26 cellular contexts compared by ENCODE assay signal in the genomic region with DNA sequence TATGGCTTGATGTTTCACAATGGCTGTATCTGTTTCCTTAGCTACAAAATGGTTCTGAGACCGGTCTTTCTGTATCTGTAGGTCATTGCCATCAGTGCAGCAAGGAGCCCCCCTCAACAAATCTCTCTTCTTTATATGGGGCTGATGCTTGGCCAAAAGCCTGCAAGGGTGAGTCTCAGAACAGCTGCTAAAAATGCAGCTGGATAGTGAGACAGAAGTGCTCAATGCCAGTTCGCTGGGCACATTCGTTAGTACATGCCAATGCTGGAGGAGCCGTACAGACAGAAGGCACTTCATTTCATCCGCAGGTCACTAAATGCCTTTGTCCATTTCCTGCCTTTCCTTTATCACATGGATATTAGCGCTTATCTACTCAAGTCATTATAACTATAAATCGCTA.
DNase-seq lines count a peak whose midpoint lies in the region; ATAC-seq, FAIRE-seq and TF ChIP-seq lines count a peak whose summit lies in the region.
"Had no signal": no experiment of that assay in that cellular context is flagged by ENCODE, and none has a peak within 500 bp of the region (broad histone marks: within the 10 kb centered on the region; RNA-seq: fewer than 3 reads in every experiment).

No MANE protein-coding gene starts in this region.

- no peak for ATAC-seq in RWPE2 (ENCODE audit: low read depth)
- ATAC-seq in central memory CD8-positive, alpha-beta T cell (replicated peaks; ENCODE audit: extremely low read depth, poor library complexity, severe bottlenecking): no peak
- no peak for ATAC-seq in stimulated activated memory B cell treated with anti-CD40 and anti-IgM and Interleukin-4, amounts not matched to agents 10 μg/mL and 1 μg/mL and 100 μg/mL, for 72 hours
- ATAC-seq: Panc1, pancreas, right cardiac atrium had no signal

- peak overlapping the region; percentile 67 for H3K27ac ChIP-seq in RWPE2 (ENCODE audit: poor library complexity, severe bottlenecking)
- H3K27ac ChIP-seq: C4-2B, pancreas, SJCRH30 had no signal

- H3K27me3 ChIP-seq in RWPE2 (ENCODE audit: insufficient read depth, poor library complexity, severe bottlenecking): no peaks in the 10 kb centered on the region
- H3K27me3 ChIP-seq: MG63, pancreas, SJCRH30 had no signal

- H3K27me3 Mint-ChIP-seq in activated naive CD4-positive, alpha-beta T cell treated with anti-CD3 and anti-CD28 coated beads for 36 hours (ENCODE audit: low read depth): no peaks in the 10 kb centered on the region
- no peaks in the 10 kb centered on the region for H3K27me3 Mint-ChIP-seq in central memory CD8-positive, alpha-beta T cell
- no peaks in the 10 kb centered on the region for H3K27me3 Mint-ChIP-seq in stimulated activated memory B cell treated with anti-CD40 and anti-IgM and Interleukin-4, amounts not matched to agents 10 μg/mL and 1 μg/mL and 100 μg/mL, for 72 hours
- H3K27me3 Mint-ChIP-seq: dendritic cell treated with granulocyte-macrophage colony-stimulating factor and Interleukin-4, amounts not matched to agents 40 ng/mL and 50 ng/mL, for 4 days; memory B cell; naive B cell had no signal

- peak overlapping the region; percentile 7 for H3K27ac Mint-ChIP-seq in activated naive CD4-positive, alpha-beta T cell treated with anti-CD3 and anti-CD28 coated beads for 36 hours
- peak overlapping the region; percentile 86 for H3K27ac Mint-ChIP-seq in central memory CD8-positive, alpha-beta T cell (ENCODE audit: low read depth)
- H3K27ac Mint-ChIP-seq in stimulated activated memory B cell treated with anti-CD40 and anti-IgM and Interleukin-4, amounts not matched to agents 10 μg/mL and 1 μg/mL and 100 μg/mL, for 72 hours: peak overlapping the region; percentile 82
- H3K27ac Mint-ChIP-seq: dendritic cell treated with granulocyte-macrophage colony-stimulating factor and Interleukin-4, amounts not matched to agents 40 ng/mL and 50 ng/mL, for 4 days; memory B cell had no signal

- no peak for FAIRE-seq in H54 (lab: Jason Lieb, UNC)
- FAIRE-seq: endothelial cell of umbilical vein, pancreas, urothelium cell line had no signal

- H3K4me1 Mint-ChIP-seq in activated naive CD4-positive, alpha-beta T cell treated with anti-CD3 and anti-CD28 coated beads for 36 hours (ENCODE audit: low read depth): peaks cover 73% of the 10 kb centered on the region
- H3K4me1 Mint-ChIP-seq in central memory CD8-positive, alpha-beta T cell: peaks cover 53% of the 10 kb centered on the region
- peaks cover 43% of the 10 kb centered on the region for H3K4me1 Mint-ChIP-seq in stimulated activated memory B cell treated with anti-CD40 and anti-IgM and Interleukin-4, amounts not matched to agents 10 μg/mL and 1 μg/mL and 100 μg/mL, for 72 hours

- no peak overlapping the region for H3K4me3 ChIP-seq in RWPE2 (ENCODE audit: severe bottlenecking)
- H3K4me3 ChIP-seq: MG63, pancreas, SJCRH30 had no signal

- intact Hi-C loops in activated naive CD4-positive, alpha-beta T cell treated with anti-CD3 and anti-CD28 coated beads for 36 hours (cut with micrococcal nuclease): loop anchor here (2.0 to 10.0 kb wide), 2 partner anchors 157 to 237 kb away; no protein-coding TSS in a partner anchor

- H3K9me3 Mint-ChIP-seq in activated naive CD4-positive, alpha-beta T cell treated with anti-CD3 and anti-CD28 coated beads for 36 hours: no peaks in the 10 kb centered on the region
- no peaks in the 10 kb centered on the region for H3K9me3 Mint-ChIP-seq in central memory CD8-positive, alpha-beta T cell
- H3K9me3 Mint-ChIP-seq in stimulated activated memory B cell treated with anti-CD40 and anti-IgM and Interleukin-4, amounts not matched to agents 10 μg/mL and 1 μg/mL and 100 μg/mL, for 72 hours: no peaks in the 10 kb centered on the region
- H3K9me3 Mint-ChIP-seq: dendritic cell treated with granulocyte-macrophage colony-stimulating factor and Interleukin-4, amounts not matched to agents 40 ng/mL and 50 ng/mL, for 4 days; memory B cell; naive B cell had no signal

- no peaks in the 10 kb centered on the region for H3K36me3 ChIP-seq in RWPE2 (ENCODE audit: low read depth)
- H3K36me3 ChIP-seq: MG63, pancreas had no signal

- H3K9me3 ChIP-seq in RWPE2 (ENCODE audit: severe bottlenecking): no peaks in the 10 kb centered on the region
- H3K9me3 ChIP-seq: MG63, pancreas, SJCRH30 had no signal

- peaks cover 17% of the 10 kb centered on the region for H3K4me1 ChIP-seq in RWPE2 (ENCODE audit: insufficient read depth, poor library complexity, severe bottlenecking)
- H3K4me1 ChIP-seq: pancreas had no signal

- no peak for TF ChIP-seq POLR2A in H54 (IDR thresholded peaks at IDR 0.05; ENCODE audit: low read depth, low read length)
- no peak for TF ChIP-seq POLR2A in erythroblast (IDR thresholded peaks at IDR 0.05; ENCODE audit: low read length)

- no peak for TF ChIP-seq CTCF in RWPE2 (IDR thresholded peaks at IDR 0.05; ENCODE audit: poor library complexity, severe bottlenecking)

- H3K4me3 Mint-ChIP-seq in activated naive CD4-positive, alpha-beta T cell treated with anti-CD3 and anti-CD28 coated beads for 36 hours: no peak overlapping the region
- no peak overlapping the region for H3K4me3 Mint-ChIP-seq in central memory CD8-positive, alpha-beta T cell
- no peak overlapping the region for H3K4me3 Mint-ChIP-seq in stimulated activated memory B cell treated with anti-CD40 and anti-IgM and Interleukin-4, amounts not matched to agents 10 μg/mL and 1 μg/mL and 100 μg/mL, for 72 hours
- H3K4me3 Mint-ChIP-seq: dendritic cell treated with granulocyte-macrophage colony-stimulating factor and Interleukin-4, amounts not matched to agents 40 ng/mL and 50 ng/mL, for 4 days; memory B cell; naive B cell had no signal

- CTCF ChIA-PET in activated naive CD4-positive, alpha-beta T cell treated with anti-CD3 and anti-CD28 coated beads for 36 hours (lab: Charles Lee): interaction anchor here (3.6 kb wide), 2 partner anchors 11 to 40 kb away, joined by 13 to 14 read pairs; no protein-coding TSS in a partner anchor

- no peak for DNase-seq in activated naive CD4-positive, alpha-beta T cell treated with anti-CD3 and anti-CD28 coated beads for 36 hours
- no peak for DNase-seq in activated naive CD4-positive, alpha-beta T cell treated with Interleukin-2 at 50 U/mL for 16 hours
- DNase-seq in RWPE2 (ENCODE audit: low spot score) (no peak), H54 (ENCODE audit: insufficient read length, low spot score) (no peak), DMS153 treated with DMSO at 0.1 percent for 48 hours (lab: John Stamatoyannopoulos, UW; ENCODE audit: unreplicated experiment) (no peak), erythroblast (lab: John Stamatoyannopoulos, UW) (no peak)
- no peak for DNase-seq in central memory CD8-positive, alpha-beta T cell (ENCODE audit: low spot score in 2 of 2)
- DNase-seq: activated CD4-positive, alpha-beta T cell treated with anti-CD3 and anti-CD28 coated beads, Interleukin-2, amount 50 U/mL, for 1 hour; DMS153; GDM1; glutamatergic neuron; kidney glomerular epithelial cell; MG63; naive B cell; pancreas; right cardiac atrium; SJCRH30; stimulated activated CD4-positive, alpha-beta T cell treated with anti-CD3 and anti-CD28 coated beads, Interleukin-15, amount 100 ng/mL, for 24 hours; stimulated activated CD8-positive, alpha-beta memory T cell treated with anti-CD3 and anti-CD28 coated beads, Interleukin-4, amount 100 ng/mL, for 48 hours had no signal

- H3K36me3 Mint-ChIP-seq in activated naive CD4-positive, alpha-beta T cell treated with anti-CD3 and anti-CD28 coated beads for 36 hours (ENCODE audit: low read depth): no peaks in the 10 kb centered on the region
- peaks cover 14% of the 10 kb centered on the region for H3K36me3 Mint-ChIP-seq in central memory CD8-positive, alpha-beta T cell (ENCODE audit: insufficient read depth)
- H3K36me3 Mint-ChIP-seq in stimulated activated memory B cell treated with anti-CD40 and anti-IgM and Interleukin-4, amounts not matched to agents 10 μg/mL and 1 μg/mL and 100 μg/mL, for 72 hours: peaks cover 30% of the 10 kb centered on the region

Comparison
In these comparisons a context has a peak if more than half of its experiments do, and no peak if none do; other contexts are left out.
1. H3K27ac Mint-ChIP-seq: peak in every context shown above with its lines; median percentile 86 in central memory CD8-positive, alpha-beta T cell; 82 in stimulated activated memory B cell treated with anti-CD40 and anti-IgM and Interleukin-4, amounts not matched to agents 10 μg/mL and 1 μg/mL and 100 μg/mL, for 72 hours; 7 in activated naive CD4-positive, alpha-beta T cell treated with anti-CD3 and anti-CD28 coated beads for 36 hours.